ENCODE assay signal across 8 cellular contexts in the genomic region with DNA sequence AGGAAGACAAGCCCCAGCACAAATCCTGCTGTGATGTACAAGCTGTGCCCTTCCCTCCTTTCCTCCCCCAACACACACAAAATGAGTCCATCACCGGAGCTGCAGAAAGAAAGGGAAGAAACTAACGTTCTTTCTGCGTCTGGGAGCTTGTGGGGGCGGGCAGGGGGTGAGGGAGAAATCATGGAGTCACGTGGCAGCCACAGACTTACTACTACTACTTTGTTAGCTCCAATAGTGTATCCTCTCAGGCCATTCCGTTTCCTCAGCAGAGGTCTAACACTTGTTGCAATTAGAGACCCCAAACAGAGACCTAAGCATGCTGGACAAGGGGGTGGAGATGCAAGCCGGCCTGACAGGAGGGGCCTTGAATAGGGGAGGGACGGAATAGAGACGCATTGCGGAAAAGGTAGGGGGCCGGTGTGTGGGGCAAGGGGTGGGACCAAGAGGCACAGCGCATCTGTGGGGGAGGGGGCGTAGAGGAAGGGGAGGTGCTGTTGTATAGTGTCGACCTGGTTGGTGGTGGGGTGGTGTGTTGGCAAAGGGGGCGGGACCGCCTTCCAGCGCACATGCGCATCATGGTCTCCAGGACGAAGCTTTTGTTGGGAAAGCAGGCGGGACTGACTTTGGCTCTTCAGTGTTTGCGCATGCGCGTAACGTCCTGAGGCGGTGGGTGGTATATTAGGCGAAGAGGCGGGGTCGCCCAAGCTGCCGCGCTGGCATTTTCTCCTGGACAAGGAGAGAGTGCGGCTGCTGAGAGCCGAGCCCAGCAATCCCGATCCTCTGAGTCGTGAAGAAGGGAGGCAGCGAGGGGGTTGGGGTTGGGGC. TPM values are rescaled to one million over a fixed set of nuclear protein-coding genes. Genes with fewer than 3 reads are reported as not detected.
DNase-seq lines count a peak whose midpoint lies in the region; ATAC-seq and TF ChIP-seq lines count a peak whose summit lies in the region.

A gene with protein sequence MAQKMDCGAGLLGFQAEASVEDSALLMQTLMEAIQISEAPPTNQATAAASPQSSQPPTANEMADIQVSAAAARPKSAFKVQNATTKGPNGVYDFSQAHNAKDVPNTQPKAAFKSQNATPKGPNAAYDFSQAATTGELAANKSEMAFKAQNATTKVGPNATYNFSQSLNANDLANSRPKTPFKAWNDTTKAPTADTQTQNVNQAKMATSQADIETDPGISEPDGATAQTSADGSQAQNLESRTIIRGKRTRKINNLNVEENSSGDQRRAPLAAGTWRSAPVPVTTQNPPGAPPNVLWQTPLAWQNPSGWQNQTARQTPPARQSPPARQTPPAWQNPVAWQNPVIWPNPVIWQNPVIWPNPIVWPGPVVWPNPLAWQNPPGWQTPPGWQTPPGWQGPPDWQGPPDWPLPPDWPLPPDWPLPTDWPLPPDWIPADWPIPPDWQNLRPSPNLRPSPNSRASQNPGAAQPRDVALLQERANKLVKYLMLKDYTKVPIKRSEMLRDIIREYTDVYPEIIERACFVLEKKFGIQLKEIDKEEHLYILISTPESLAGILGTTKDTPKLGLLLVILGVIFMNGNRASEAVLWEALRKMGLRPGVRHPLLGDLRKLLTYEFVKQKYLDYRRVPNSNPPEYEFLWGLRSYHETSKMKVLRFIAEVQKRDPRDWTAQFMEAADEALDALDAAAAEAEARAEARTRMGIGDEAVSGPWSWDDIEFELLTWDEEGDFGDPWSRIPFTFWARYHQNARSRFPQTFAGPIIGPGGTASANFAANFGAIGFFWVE (plus strand): TSS at position 703 of the 825 bp plus-strand sequence. CDS start 682 bp downstream, outside the sequence.

- 0 out of 2 replicates have a peak, but pooled peaks have one; percentile 9 for TF ChIP-seq RAD21 in SK-N-SH (IDR thresholded peaks at IDR 0.05; ENCODE audit: low read length)

- POLR2A ChIA-PET in SK-N-SH (lab: Yijun Ruan, JAX), result interaction anchor here (0.6 to 1.6 kb wide), 5 partner anchors 11 to 252 kb away, joined by 3 to 7 read pairs (median 4); no protein-coding TSS in a partner anchor

- peak within 1 kb of the TSS; percentile 92 for H2AFZ ChIP-seq in SK-N-SH (ENCODE audit: low read depth)

- H3K9me3 ChIP-seq in SK-N-SH (no peaks in the 10 kb centered on the region), suprapubic skin (no peaks in the 10 kb centered on the region)

- H3K27ac ChIP-seq in SK-N-SH (ENCODE audit: low read depth in 2 of 2, low read length in 1 of 2) (peak within 1 kb of the TSS; percentile 72 to 99), suprapubic skin (peak within 1 kb of the TSS; percentile 72)

- no peaks in the 10 kb centered on the region for H3K27me3 ChIP-seq in SK-N-SH (ENCODE audit: insufficient read depth)
- no peaks in the 10 kb centered on the region for H3K27me3 ChIP-seq in suprapubic skin

- no peak for TF ChIP-seq POLR2A in suprapubic skin (IDR thresholded peaks at IDR 0.05)

- peaks cover 22% of the 10 kb centered on the region for H3F3A ChIP-seq in SK-N-SH (replicated peaks; ENCODE audit: insufficient read depth)

- H3K9ac ChIP-seq in SK-N-SH, result peak within 1 kb of the TSS; percentile 85

- DNase-seq in DMS53 treated with DMSO at 0.1 percent for 48 hours (lab: John Stamatoyannopoulos, UW; ENCODE audit: unreplicated experiment) (peak; percentile 81), Kasumi-1 (lab: John Stamatoyannopoulos, UW) (peak; percentile 76 to 84), SK-N-SH (peak; percentile 79), glomerular endothelial cell (ENCODE audit: extremely low read depth, low read depth, low spot score) (peak; percentile 62), occipital lobe (lab: John Stamatoyannopoulos, UW) (peak; percentile 79), suprapubic skin (ENCODE audit: low spot score in 2 of 2) (peak; percentile 89 to 90)
- peak; percentile 74 to 87 for DNase-seq in activated naive CD4-positive, alpha-beta T cell treated with anti-CD3 and anti-CD28 coated beads, Interleukin-2, amount 50 U/mL, for 72 hours (ENCODE audit: low spot score in 2 of 2)

- peak; percentile 76 for ATAC-seq in GM21737 (IDR thresholded peaks at IDR 0.05; ENCODE audit: unreplicated experiment)
- ATAC-seq in activated naive CD4-positive, alpha-beta T cell treated with anti-CD3 and anti-CD28 coated beads, Interleukin-2, amount 50 U/mL, for 72 hours, result peak; percentile 96 to 98

- peaks cover 0 to 20% of the 10 kb centered on the region in 2 donors for H3K36me3 Mint-ChIP-seq in activated naive CD4-positive, alpha-beta T cell treated with anti-CD3 and anti-CD28 coated beads, Interleukin-2, amount 50 U/mL, for 72 hours

- peak within 1 kb of the TSS; percentile 78 to 79 for H3K4me3 ChIP-seq in SK-N-SH (ENCODE audit: low read depth in 2 of 2, low read length in 1 of 2)
- H3K4me3 ChIP-seq in suprapubic skin, result peak within 1 kb of the TSS; percentile 60

- TF ChIP-seq CTCF in SK-N-SH (IDR thresholded peaks at IDR 0.05), result no peak
- no peak for TF ChIP-seq CTCF in suprapubic skin (IDR thresholded peaks at IDR 0.05)

- CTCF ChIA-PET in SK-N-SH (lab: Yijun Ruan, JAX), result interaction anchor here (1.0 to 1.6 kb wide), 3 partner anchors 10 to 90 kb away, joined by 3 to 6 read pairs (median 3); no protein-coding TSS in a partner anchor

- 2% methylated on average over 20 of the region's 35 CpGs for WGBS in SK-N-SH (ENCODE audit: low lambda C conversion rate)
- WGBS in suprapubic skin, result 40% methylated on average over 34 of the region's 35 CpGs

- peak within 1 kb of the TSS; percentile 79 for H3K4me2 ChIP-seq in SK-N-SH

- peaks cover 42% of the 10 kb centered on the region for H3K79me2 ChIP-seq in SK-N-SH (ENCODE audit: insufficient read depth)

- TF ChIP-seq EP300 in SK-N-SH (IDR thresholded peaks at IDR 0.05; ENCODE audit: borderline replicate concordance in 1 of 2, low read depth in 1 of 2, low read length in 1 of 2) (no peak), suprapubic skin (IDR thresholded peaks at IDR 0.05) (no peak)

- peak within 1 kb of the TSS; percentile 92 to 97 for H3K27ac Mint-ChIP-seq in activated naive CD4-positive, alpha-beta T cell treated with anti-CD3 and anti-CD28 coated beads, Interleukin-2, amount 50 U/mL, for 72 hours

- peaks cover 32% of the 10 kb centered on the region for H4K20me1 ChIP-seq in SK-N-SH (ENCODE audit: insufficient read depth)

- H3K4me1 ChIP-seq in SK-N-SH (ENCODE audit: control insufficient read depth in 1 of 2, insufficient read depth in 2 of 2, low read depth in 1 of 2, low read length in 1 of 2) (peaks cover 20 to 34% of the 10 kb centered on the region in 2 experiments), suprapubic skin (peaks cover 19% of the 10 kb centered on the region)

- H3K36me3 ChIP-seq in SK-N-SH (replicated peaks in 1 of 2; ENCODE audit: control insufficient read depth in 1 of 2, insufficient read depth in 2 of 2, low read length in 1 of 2), result peaks cover 25 to 27% of the 10 kb centered on the region in 2 experiments
- peaks cover 13% of the 10 kb centered on the region for H3K36me3 ChIP-seq in suprapubic skin

- no peaks in the 10 kb centered on the region for H3K9me2 ChIP-seq in SK-N-SH

- H3K9me3 Mint-ChIP-seq in activated naive CD4-positive, alpha-beta T cell treated with anti-CD3 and anti-CD28 coated beads, Interleukin-2, amount 50 U/mL, for 72 hours, result no peaks in the 10 kb centered on the region

TF ChIP-seq in SK-N-SH, 30 proteins besides CTCF, POLR2A, EP300 and RAD21 (continues in another document):
- TF ChIP-seq, protein P1, sequence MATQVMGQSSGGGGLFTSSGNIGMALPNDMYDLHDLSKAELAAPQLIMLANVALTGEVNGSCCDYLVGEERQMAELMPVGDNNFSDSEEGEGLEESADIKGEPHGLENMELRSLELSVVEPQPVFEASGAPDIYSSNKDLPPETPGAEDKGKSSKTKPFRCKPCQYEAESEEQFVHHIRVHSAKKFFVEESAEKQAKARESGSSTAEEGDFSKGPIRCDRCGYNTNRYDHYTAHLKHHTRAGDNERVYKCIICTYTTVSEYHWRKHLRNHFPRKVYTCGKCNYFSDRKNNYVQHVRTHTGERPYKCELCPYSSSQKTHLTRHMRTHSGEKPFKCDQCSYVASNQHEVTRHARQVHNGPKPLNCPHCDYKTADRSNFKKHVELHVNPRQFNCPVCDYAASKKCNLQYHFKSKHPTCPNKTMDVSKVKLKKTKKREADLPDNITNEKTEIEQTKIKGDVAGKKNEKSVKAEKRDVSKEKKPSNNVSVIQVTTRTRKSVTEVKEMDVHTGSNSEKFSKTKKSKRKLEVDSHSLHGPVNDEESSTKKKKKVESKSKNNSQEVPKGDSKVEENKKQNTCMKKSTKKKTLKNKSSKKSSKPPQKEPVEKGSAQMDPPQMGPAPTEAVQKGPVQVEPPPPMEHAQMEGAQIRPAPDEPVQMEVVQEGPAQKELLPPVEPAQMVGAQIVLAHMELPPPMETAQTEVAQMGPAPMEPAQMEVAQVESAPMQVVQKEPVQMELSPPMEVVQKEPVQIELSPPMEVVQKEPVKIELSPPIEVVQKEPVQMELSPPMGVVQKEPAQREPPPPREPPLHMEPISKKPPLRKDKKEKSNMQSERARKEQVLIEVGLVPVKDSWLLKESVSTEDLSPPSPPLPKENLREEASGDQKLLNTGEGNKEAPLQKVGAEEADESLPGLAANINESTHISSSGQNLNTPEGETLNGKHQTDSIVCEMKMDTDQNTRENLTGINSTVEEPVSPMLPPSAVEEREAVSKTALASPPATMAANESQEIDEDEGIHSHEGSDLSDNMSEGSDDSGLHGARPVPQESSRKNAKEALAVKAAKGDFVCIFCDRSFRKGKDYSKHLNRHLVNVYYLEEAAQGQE (IDR thresholded peaks at IDR 0.05; ENCODE audit: low read depth, low read length), result no peak
- no peak for TF ChIP-seq RCOR1 (IDR thresholded peaks at IDR 0.05; ENCODE audit: low read length)
- TF ChIP-seq CHD2 (IDR thresholded peaks at IDR 0.05; ENCODE audit: low read length, partially characterized antibody), result peak; percentile 61
- TF ChIP-seq YY1 (IDR thresholded peaks at IDR 0.05; ENCODE audit: low read depth), result no peak
- peak; percentile 82 for TF ChIP-seq MXI1 (IDR thresholded peaks at IDR 0.05; ENCODE audit: low read depth, low read length)
- no peak for TF ChIP-seq JUND (IDR thresholded peaks at IDR 0.05)
- no peak for TF ChIP-seq FOSL2 (IDR thresholded peaks at IDR 0.05; ENCODE audit: borderline replicate concordance, low read depth)
- peak; percentile 97 for TF ChIP-seq POLR2AphosphoS5 (IDR thresholded peaks at IDR 0.05; ENCODE audit: low read depth, low read length)
- TF ChIP-seq NRF1 (IDR thresholded peaks at IDR 0.05; ENCODE audit: low read depth, low read length), result peak; percentile 85
- peak; percentile 90 for TF ChIP-seq TAF1 (IDR thresholded peaks at IDR 0.05; ENCODE audit: borderline replicate concordance, low read depth, low read length)
- TF ChIP-seq NFIC (IDR thresholded peaks at IDR 0.05; ENCODE audit: borderline replicate concordance), result no peak
- no peak for TF ChIP-seq RFX5 (IDR thresholded peaks at IDR 0.05; ENCODE audit: low read length)

RNA-seq across cellular contexts. Expression of the gene that starts here (rescaled TPM):
- 184 and 189 TPM in 2 replicates for polyA plus RNA-seq in SK-N-SH (2012; rRNA removed)
- polyA plus RNA-seq in SK-N-SH (2012; cell fraction: cytosol; rRNA removed), result 140 and 167 TPM in 2 replicates
- polyA plus RNA-seq in SK-N-SH (2012; cell fraction: nucleus; rRNA removed), result 218 TPM in 2 replicates
- total RNA-seq in activated naive CD4-positive, alpha-beta T cell treated with anti-CD3 and anti-CD28 coated beads, Interleukin-2, amount 50 U/mL, for 72 hours, result 10 to 100 TPM; 32.4 to 65.1 TPM
- total RNA-seq in glomerular endothelial cell, result 215 and 249 TPM in 2 replicates
- 82.7 TPM for total RNA-seq in occipital lobe
- total RNA-seq in suprapubic skin, result 10 to 100 TPM; 35.0 to 44.1 (median 39.1) TPM

Comparison
In these comparisons a context has a peak if more than half of its experiments do, and no peak if none do; other contexts are left out.
1. Peak in every context shown above with its lines: DNase-seq, ATAC-seq, H3K4me3 ChIP-seq and H3K27ac ChIP-seq.